ENCODE assay signal across 23 cellular contexts in genomic region chr20:24487240-24487639, GRCh38. TPM values are rescaled to one million over a fixed set of nuclear protein-coding genes. Genes with fewer than 3 reads are reported as not detected.
DNase-seq lines count a peak whose midpoint lies in the region; ATAC-seq and TF ChIP-seq lines count a peak whose summit lies in the region.
"Had no signal": no experiment of that assay in that cellular context is flagged by ENCODE, and none has a peak within 500 bp of the region (broad histone marks: within the 10 kb centered on the region; RNA-seq: fewer than 3 reads in every experiment).

No MANE protein-coding gene starts in this region.

- no peak overlapping the region for H2BK120ac ChIP-seq in H9 (ENCODE audit: low read depth, low read length, poor library complexity, severe bottlenecking)

- H3K27ac Mint-ChIP-seq in H9: no peak overlapping the region
- H3K27ac Mint-ChIP-seq: B cell; CD4-positive, alpha-beta T cell; CD8-positive, alpha-beta T cell had no signal

- no peak overlapping the region for H3K4ac ChIP-seq in H9 (ENCODE audit: low read depth, low read length)

- no peak overlapping the region for H3K14ac ChIP-seq in H9 (ENCODE audit: insufficient read depth, low read length)

- H3K9ac ChIP-seq in H9 (ENCODE audit: extremely low read depth, insufficient read length, low read length): no peak overlapping the region
- H3K9ac ChIP-seq: BLaER1 treated with 17β-estradiol and CSF1 and Interleukin-3, amounts not matched to agents 10 nM and 100 nM had no signal

- intact Hi-C loops in cardiac septum (cut with DNase I) (no loop called here), Right ventricle myocardium superior (cut with DNase I) (no loop called here)

- peaks cover 24 to 51% of the 10 kb centered on the region in 2 experiments for H3K4me1 Mint-ChIP-seq in H9
- H3K4me1 Mint-ChIP-seq: B cell had no signal

- ATAC-seq in Right ventricle myocardium superior (ENCODE audit: poor library complexity) (no peak), GM19455 (IDR thresholded peaks at IDR 0.05; ENCODE audit: unreplicated experiment) (no peak)
- ATAC-seq: A549; CD8-positive, alpha-beta T cell; GM12878 had no signal

- H2BK20ac ChIP-seq in H9 (ENCODE audit: low read depth, low read length, poor library complexity, severe bottlenecking): no peak overlapping the region

- H3K79me1 ChIP-seq in H9 (ENCODE audit: insufficient read depth, low read depth, low read length, poor library complexity, severe bottlenecking): no peaks in the 10 kb centered on the region

- H4K20me1 ChIP-seq in H9 (ENCODE audit: control insufficient read depth, insufficient read depth, insufficient read length): no peaks in the 10 kb centered on the region

- H2AFZ ChIP-seq in H9 (ENCODE audit: low read length): no peak overlapping the region

- TF ChIP-seq CTCF in H9 (conservative IDR thresholded peaks at IDR 0.05) (no peak), coronary artery (IDR thresholded peaks at IDR 0.05) (no peak)

- H3K56ac ChIP-seq in H9 (ENCODE audit: insufficient read length, low read depth, low read length): no peak overlapping the region

- no peak overlapping the region for H3T11ph ChIP-seq in H9 (ENCODE audit: low read length)

- no peak overlapping the region for H4K8ac ChIP-seq in H9 (replicated peaks; ENCODE audit: insufficient read length, low read depth, low read length)

- H3K23me2 ChIP-seq in H9 (ENCODE audit: insufficient read length, low read depth, low read length, poor library complexity, severe bottlenecking): no peaks in the 10 kb centered on the region

- H3K23ac ChIP-seq in H9 (ENCODE audit: insufficient read length, low read depth, low read length): no peak overlapping the region

- peaks cover 7% of the 10 kb centered on the region; the same call in 1 of the 2 replicates for H3K4me1 ChIP-seq in H9 (ENCODE audit: insufficient read depth, low read length)
- H3K4me1 ChIP-seq: Caco-2 had no signal

- H2BK15ac ChIP-seq in H9 (ENCODE audit: low read depth, low read length): no peak overlapping the region

- no peak overlapping the region for H3K18ac ChIP-seq in H9 (ENCODE audit: insufficient read length, low read depth, low read length)

- H3K9me3 ChIP-seq in H9 (ENCODE audit: control insufficient read depth, low read depth, low read length): no peaks in the 10 kb centered on the region
- H3K9me3 ChIP-seq: A549; BLaER1 treated with 17β-estradiol and CSF1 and Interleukin-3, amounts not matched to agents 10 nM and 100 nM; Caco-2 had no signal

- H2BK5ac ChIP-seq in H9 (ENCODE audit: insufficient read length, low read length): no peak overlapping the region

- no peak overlapping the region for H4K91ac ChIP-seq in H9 (ENCODE audit: insufficient read length, low read depth, low read length)

- peaks cover 1 to 20% (median 20%) of the 10 kb centered on the region in 3 experiments for H3K36me3 Mint-ChIP-seq in H9 (ENCODE audit: insufficient read depth in 1 of 3, low read depth in 3 of 3)
- H3K36me3 Mint-ChIP-seq: CD8-positive, alpha-beta T cell had no signal

- DNase-seq in cardiac septum (ENCODE audit: low spot score): peak; percentile 51
- DNase-seq in Right ventricle myocardium superior: no peak
- DNase-seq in H9: peak; percentile 2
- peak; percentile 5 for DNase-seq in coronary artery (ENCODE audit: low spot score)
- peak; percentile 9 for DNase-seq in mesenteric fat pad (ENCODE audit: low spot score)
- DNase-seq in DMS79 (lab: John Stamatoyannopoulos, UW): no peak
- no peak for DNase-seq in H7
- DNase-seq: AML-193; Caco-2; Calu3; CD4-positive, alpha-beta T cell; CD8-positive, alpha-beta T cell; DND-41; EL; GDM1 had no signal

- H4K5ac ChIP-seq in H9 (ENCODE audit: insufficient read length, low read depth, low read length): no peak overlapping the region

- no peak overlapping the region for H2AK5ac ChIP-seq in H9 (ENCODE audit: insufficient read length, low read length)

- no peaks in the 10 kb centered on the region for H3K9me3 Mint-ChIP-seq in H9
- H3K9me3 Mint-ChIP-seq: CD4-positive, alpha-beta T cell; CD8-positive, alpha-beta T cell had no signal

- WGBS in H9 (ENCODE audit: extremely low coverage, insufficient read length, low lambda C conversion rate): no CpG with 5 or more reads among the region's 4 CpGs

- H3K4me3 ChIP-seq in coronary artery (no peak overlapping the region), H7 (ENCODE audit: insufficient read depth, low read depth, low read length) (no peak overlapping the region)
- H3K4me3 ChIP-seq: A549; BLaER1 treated with 17β-estradiol and CSF1 and Interleukin-3, amounts not matched to agents 10 nM and 100 nM; GM12878 had no signal

- H3K27me3 ChIP-seq in H9 (ENCODE audit: insufficient read depth, low read length) (no peaks in the 10 kb centered on the region), H7 (ENCODE audit: control insufficient read depth, insufficient read depth, low read length) (no peaks in the 10 kb centered on the region)
- H3K27me3 ChIP-seq: BLaER1 treated with 17β-estradiol and CSF1 and Interleukin-3, amounts not matched to agents 10 nM and 100 nM had no signal

- H3K27ac ChIP-seq in H9 (ENCODE audit: insufficient read length, low read depth, low read length): no peak overlapping the region
- H3K27ac ChIP-seq in coronary artery: no peak overlapping the region
- H3K27ac ChIP-seq: 22Rv1; A549; BLaER1 treated with 17β-estradiol and CSF1 and Interleukin-3, amounts not matched to agents 10 nM and 100 nM; C4-2B had no signal

- H3K4me3 Mint-ChIP-seq in H9: no peak overlapping the region
- H3K4me3 Mint-ChIP-seq: B cell; CD4-positive, alpha-beta T cell; CD8-positive, alpha-beta T cell had no signal

- H2BK12ac ChIP-seq in H9 (ENCODE audit: insufficient read length, low read depth, low read length): no peak overlapping the region

- no peak overlapping the region for H3K4me2 ChIP-seq in H9 (ENCODE audit: insufficient read depth, insufficient read length, low read length)
- H3K4me2 ChIP-seq: A549; BLaER1 treated with 17β-estradiol and CSF1 and Interleukin-3, amounts not matched to agents 10 nM and 100 nM had no signal

- H3K27me3 Mint-ChIP-seq in H9 (ENCODE audit: low read depth): peaks cover 1% of the 10 kb centered on the region; the same call in 1 of the 2 replicates
- H3K27me3 Mint-ChIP-seq: B cell; CD4-positive, alpha-beta T cell had no signal

- 0 out of 2 replicates have a peak, but pooled peaks cover 1% of the 10 kb centered on the region for H3K36me3 ChIP-seq in H7 (replicated peaks; ENCODE audit: control insufficient read depth, insufficient read depth, low read length)
- H3K36me3 ChIP-seq: BLaER1 treated with 17β-estradiol and CSF1 and Interleukin-3, amounts not matched to agents 10 nM and 100 nM had no signal

- H3K79me2 ChIP-seq in H9 (ENCODE audit: insufficient read depth, low read length): no peaks in the 10 kb centered on the region

RNA-seq across cellular contexts. Expression of gene SYNDIG1, which starts 17.8 kb away (rescaled TPM):
- total RNA-seq in cardiac septum (17.6 TPM), Right ventricle myocardium superior (11.5 TPM), H9 (2021) (4.7 and 5.4 TPM in 2 replicates), mesenteric fat pad (0.77 TPM)
- total RNA-seq in H7 (2014; rRNA removed; shearing (Covaris generic)): 8.5 and 9.2 TPM in 2 replicates
- total RNA-seq: B cell; Caco-2; Calu3; CD4-positive, alpha-beta T cell; CD8-positive, alpha-beta T cell; G401; GM12878 had no signal

Comparison
In these comparisons a context has a peak if more than half of its experiments do, and no peak if none do; other contexts are left out.
1. DNase-seq: peak in cardiac septum (single experiment), H9 (single experiment), coronary artery (single experiment) and mesenteric fat pad (single experiment); none in Right ventricle myocardium superior (single experiment), DMS79 (single experiment) and H7 (single experiment).